ENCODE assay signal across 1 cellular context in the genomic region with DNA sequence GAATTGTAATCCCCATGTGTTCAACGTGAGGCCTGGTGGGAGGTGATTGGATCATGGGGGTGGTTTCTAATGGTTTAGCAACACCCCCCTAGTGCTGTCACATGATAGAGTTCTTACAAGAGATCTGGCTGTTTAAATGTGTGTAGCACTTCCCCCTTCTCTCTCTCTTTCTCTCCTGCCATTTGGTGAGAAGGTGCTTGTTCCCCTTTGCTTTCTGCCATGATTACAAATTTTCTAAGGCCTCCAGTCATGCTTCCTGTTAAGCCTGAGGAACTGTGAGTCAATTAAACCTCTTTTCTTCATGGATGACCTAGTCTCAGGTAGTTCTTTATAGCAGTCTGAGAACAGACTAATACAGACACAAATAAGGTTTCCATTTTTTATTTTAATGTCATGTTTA.
TF ChIP-seq lines count a peak whose summit lies in the region.

No MANE protein-coding gene starts in this region.

TF ChIP-seq in endothelial cell of umbilical vein, 7 proteins besides CTCF, POLR2A, EP300 and RAD21:
- TF ChIP-seq FOS (IDR thresholded peaks at IDR 0.05; ENCODE audit: borderline replicate concordance, insufficient read depth, low read length) (no peak), JUN (IDR thresholded peaks at IDR 0.05; ENCODE audit: borderline replicate concordance, insufficient read depth, insufficient read length, low read depth) (no peak), POLR2AphosphoS5 (IDR thresholded peaks at IDR 0.05; ENCODE audit: insufficient read depth, low read depth, low read length) (no peak), GATA2 (IDR thresholded peaks at IDR 0.05; ENCODE audit: insufficient read depth, insufficient read length, low read depth, low read length) (no peak), EZH2 (IDR thresholded peaks at IDR 0.05; ENCODE audit: borderline replicate concordance, low read depth, low read length, severe bottlenecking) (no peak), MYC (IDR thresholded peaks at IDR 0.05; ENCODE audit: low read depth, low read length) (no peak)
- TF ChIP-seq, protein P1, sequence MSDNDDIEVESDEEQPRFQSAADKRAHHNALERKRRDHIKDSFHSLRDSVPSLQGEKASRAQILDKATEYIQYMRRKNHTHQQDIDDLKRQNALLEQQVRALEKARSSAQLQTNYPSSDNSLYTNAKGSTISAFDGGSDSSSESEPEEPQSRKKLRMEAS (IDR thresholded peaks at IDR 0.05; ENCODE audit: insufficient read depth, insufficient read length): no peak
